Comparison of ENCODE assay signal across 8 cellular contexts in the genomic region with DNA sequence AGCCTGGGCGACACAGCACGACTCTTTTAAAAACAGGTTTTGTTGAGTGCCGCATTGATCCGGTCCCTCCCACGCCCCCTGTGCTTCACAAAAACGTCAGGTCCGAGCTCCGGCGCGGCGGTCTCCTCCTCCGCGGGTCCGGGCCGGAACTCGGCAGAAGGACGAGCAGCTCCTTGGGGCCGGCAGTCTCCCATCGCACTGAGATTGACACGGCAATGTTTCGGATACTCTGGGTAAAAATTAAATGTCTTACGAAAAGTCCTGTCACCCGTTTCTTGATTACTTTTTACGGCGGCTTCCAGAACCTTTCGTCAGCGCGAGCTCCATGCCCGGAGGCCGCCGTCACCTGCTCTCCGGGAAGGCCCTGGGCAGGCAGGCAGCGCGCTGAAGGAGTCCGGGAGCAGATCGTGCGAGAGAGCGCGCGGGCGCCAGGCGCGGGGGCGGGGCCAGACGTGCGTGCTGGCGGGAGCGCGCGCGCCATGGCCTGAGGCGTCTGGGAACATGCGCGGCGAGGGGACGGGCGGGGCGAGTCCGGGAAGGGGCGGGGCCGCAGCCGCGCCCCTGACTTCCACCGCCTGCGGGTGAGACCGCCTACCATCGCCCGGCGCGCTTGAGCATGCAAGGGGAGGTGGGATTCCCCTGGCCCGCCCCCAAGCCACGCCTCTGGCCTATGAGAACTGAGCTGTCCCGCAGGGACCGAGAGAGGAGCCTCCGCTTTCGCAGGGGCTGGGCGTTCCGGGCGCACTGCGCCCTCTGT. TPM values are rescaled to one million over a fixed set of nuclear protein-coding genes. Genes with fewer than 3 reads are reported as not detected.
DNase-seq lines count a peak whose midpoint lies in the region; ATAC-seq and TF ChIP-seq lines count a peak whose summit lies in the region.

No MANE protein-coding gene starts in this region.

- DNase-seq in AG04449 (ENCODE audit: low read depth, low spot score) (peak; percentile 93), NCI-H2196 (lab: John Stamatoyannopoulos, UW; ENCODE audit: unreplicated experiment) (peak; percentile 99), breast epithelium (ENCODE audit: low spot score in 2 of 2) (peak; percentile 99 to 100)

- H3K27me3 ChIP-seq in breast epithelium (no peaks in the 10 kb centered on the region), iPS-20b (ENCODE audit: insufficient read depth, low read length) (no peaks in the 10 kb centered on the region)

- H3K4me1 ChIP-seq in breast epithelium (no peaks in the 10 kb centered on the region), iPS-20b (ENCODE audit: insufficient read depth, low read length) (no peaks in the 10 kb centered on the region)

- no peak for TF ChIP-seq CTCF in AG04449 (IDR thresholded peaks at IDR 0.05; ENCODE audit: insufficient read depth, low read length, missing control alignments)
- no peak for TF ChIP-seq CTCF in VCaP (conservative IDR thresholded peaks at IDR 0.05)
- TF ChIP-seq CTCF in breast epithelium (IDR thresholded peaks at IDR 0.05) = no peak

- CTCF ChIA-PET in AG04449 (lab: Yijun Ruan, JAX) = interaction anchor here (0.6 to 5.7 kb wide), 99 partner anchors 9 to 609 kb away, joined by 3 to 86 read pairs (median 4); partner anchors contain the start of genes ADCY9, CREBBP, PAM16 and SRL

- H3K27ac ChIP-seq in VCaP (peak overlapping the region; percentile 81), breast epithelium (peak overlapping the region; percentile 94 to 97), iPS-20b (ENCODE audit: low read length) (no peak overlapping the region), skin epidermis (peak overlapping the region; percentile 42 to 93 (median 87))

- peak; percentile 75 for TF ChIP-seq POLR2A in breast epithelium (IDR thresholded peaks at IDR 0.05)

- H3K4me3 ChIP-seq in AG04449 (ENCODE audit: low read depth, low read length) (peak overlapping the region; percentile 66), breast epithelium (peak overlapping the region; percentile 49 to 71 (median 63)), iPS-20b (ENCODE audit: low read length) (peak overlapping the region; percentile 91), skin epidermis (peak overlapping the region; percentile 43 to 64 (median 51))

- intact Hi-C loops in breast epithelium (cut with DNase I; ENCODE audit: low total_unique reads) = no loop called here

- peak; percentile 93 for ATAC-seq in GM18873 (IDR thresholded peaks at IDR 0.05; ENCODE audit: low FRiP score, unreplicated experiment)
- ATAC-seq in HG03135 (IDR thresholded peaks at IDR 0.05; ENCODE audit: unreplicated experiment) = peak; percentile 95

- H3K9me3 ChIP-seq in breast epithelium (no peaks in the 10 kb centered on the region), iPS-20b (ENCODE audit: insufficient read depth, low read depth, low read length) (no peaks in the 10 kb centered on the region)

- peak overlapping the region; percentile 88 for H3K9ac ChIP-seq in iPS-20b (ENCODE audit: low read depth, low read length)

- POLR2A ChIA-PET in AG04449 (lab: Yijun Ruan, JAX) = interaction anchor here (0.6 to 1.7 kb wide), 15 partner anchors 11 to 270 kb away, joined by 3 to 9 read pairs (median 3); partner anchors contain the start of gene ADCY9

- H3K36me3 ChIP-seq in breast epithelium (no peaks in the 10 kb centered on the region), iPS-20b (ENCODE audit: insufficient read depth, low read depth, low read length) (peaks cover 20% of the 10 kb centered on the region)

RNA-seq across cellular contexts. Expression of gene SRL, which starts 11.7 kb away (rescaled TPM):
- under 1 TPM; 0.32 to 0.98 (median 0.44) TPM for total RNA-seq in breast epithelium

RNA-seq across cellular contexts. Expression of gene TFAP4, which starts 19.3 kb away (rescaled TPM):
- total RNA-seq in breast epithelium = 1 to 10 TPM; 4.6 to 7.2 (median 6.2) TPM
